ENCODE assay signal across 26 cellular contexts in genomic region chr4:95318044-95318443, GRCh38.
"Had no signal": no experiment of that assay in that cellular context is flagged by ENCODE, and none has a peak within 500 bp of the region (broad histone marks: within the 10 kb centered on the region; RNA-seq: fewer than 3 reads in every experiment).

No MANE protein-coding gene starts in this region.

- H3K36me3 ChIP-seq: esophagus muscularis mucosa, neural progenitor cell, spleen, thoracic aorta, vagina had no signal

- H3K4me1 ChIP-seq: foreskin keratinocyte, neural progenitor cell, parathyroid adenoma, spleen, vagina had no signal

- H3K4me3 Mint-ChIP-seq: activated CD4-positive, alpha-beta memory T cell treated with anti-CD3 and anti-CD28 coated beads for 36 hours; activated CD4-positive, alpha-beta T cell treated with anti-CD3 and anti-CD28 coated beads, Interleukin-2, amount 10 ng/mL, durations not matched to agents 24 days and 14 days; activated T-cell treated with anti-CD3 and anti-CD28 coated beads, Interleukin-2, amount 50 U/mL, for 4 hours; dendritic cell treated with granulocyte-macrophage colony-stimulating factor and Interleukin-4, amounts not matched to agents 40 ng/mL and 50 ng/mL, for 4 days; naive thymus-derived CD8-positive, alpha-beta T cell; T-helper 17 cell had no signal

- ATAC-seq: activated naive CD4-positive, alpha-beta T cell treated with anti-CD3 and anti-CD28 coated beads, Interleukin-2, amount 50 U/mL, for 72 hours; activated T-cell treated with anti-CD3 and anti-CD28 coated beads, Interleukin-2, amount 50 U/mL, for 4 hours; foreskin keratinocyte; naive thymus-derived CD8-positive, alpha-beta T cell; T-helper 17 cell had no signal

- H3K9me3 Mint-ChIP-seq: activated CD4-positive, alpha-beta memory T cell treated with anti-CD3 and anti-CD28 coated beads for 36 hours; activated CD4-positive, alpha-beta T cell treated with anti-CD3 and anti-CD28 coated beads, Interleukin-2, amount 10 ng/mL, durations not matched to agents 24 days and 14 days; activated naive CD4-positive, alpha-beta T cell treated with anti-CD3 and anti-CD28 coated beads, Interleukin-2, amount 50 U/mL, for 72 hours; activated T-cell treated with anti-CD3 and anti-CD28 coated beads, Interleukin-2, amount 50 U/mL, for 4 hours; activated T-helper 2 cell treated with anti-CD3 and anti-CD28 coated beads, Interferon-gamma antibody, Interleukin-2, Interleukin-4, amounts not matched to agents 10 μg/mL and 5 μg/mL and 100 μg/mL, durations not matched to agents 14 hours and 24 hours and 36 hours; dendritic cell treated with granulocyte-macrophage colony-stimulating factor and Interleukin-4, amounts not matched to agents 40 ng/mL and 50 ng/mL, for 4 days; naive thymus-derived CD8-positive, alpha-beta T cell; type B pancreatic cell had no signal

- H3K36me3 Mint-ChIP-seq: activated CD4-positive, alpha-beta memory T cell treated with anti-CD3 and anti-CD28 coated beads for 36 hours; activated naive CD4-positive, alpha-beta T cell treated with anti-CD3 and anti-CD28 coated beads, Interleukin-2, amount 50 U/mL, for 72 hours; naive thymus-derived CD8-positive, alpha-beta T cell had no signal

- H3K4me3 ChIP-seq: esophagus muscularis mucosa, neural progenitor cell, SK-N-MC, spleen, thoracic aorta, vagina had no signal

- H3K4me2 ChIP-seq: neural progenitor cell had no signal

- H3K9ac ChIP-seq: neural progenitor cell, parathyroid adenoma had no signal

- H3K27ac Mint-ChIP-seq: activated CD4-positive, alpha-beta memory T cell treated with anti-CD3 and anti-CD28 coated beads for 36 hours; activated CD4-positive, alpha-beta T cell treated with anti-CD3 and anti-CD28 coated beads, Interleukin-2, amount 10 ng/mL, durations not matched to agents 24 days and 14 days; activated naive CD4-positive, alpha-beta T cell treated with anti-CD3 and anti-CD28 coated beads, Interleukin-2, amount 50 U/mL, for 72 hours; activated T-helper 2 cell treated with anti-CD3 and anti-CD28 coated beads, Interferon-gamma antibody, Interleukin-2, Interleukin-4, amounts not matched to agents 10 μg/mL and 5 μg/mL and 100 μg/mL, durations not matched to agents 14 hours and 24 hours and 36 hours; dendritic cell treated with granulocyte-macrophage colony-stimulating factor and Interleukin-4, amounts not matched to agents 40 ng/mL and 50 ng/mL, for 4 days; naive thymus-derived CD8-positive, alpha-beta T cell; T-helper 17 cell had no signal

- H3K9me3 ChIP-seq: esophagus muscularis mucosa, spleen, thoracic aorta, vagina had no signal

- H3K27ac ChIP-seq: esophagus muscularis mucosa, foreskin keratinocyte, neural progenitor cell, parathyroid adenoma, SK-N-MC, spleen, thoracic aorta, vagina had no signal

- H2AFZ ChIP-seq: neural progenitor cell, parathyroid adenoma had no signal

- H3K4me1 Mint-ChIP-seq: activated CD4-positive, alpha-beta T cell treated with anti-CD3 and anti-CD28 coated beads, Interleukin-2, amount 10 ng/mL, durations not matched to agents 24 days and 14 days; naive thymus-derived CD8-positive, alpha-beta T cell had no signal

- H3K79me2 ChIP-seq: parathyroid adenoma had no signal

- H3K27me3 Mint-ChIP-seq: dendritic cell treated with granulocyte-macrophage colony-stimulating factor and Interleukin-4, amounts not matched to agents 40 ng/mL and 50 ng/mL, for 4 days; naive thymus-derived CD8-positive, alpha-beta T cell had no signal

- H3K27me3 ChIP-seq: esophagus muscularis mucosa, foreskin keratinocyte, neural progenitor cell, spleen, vagina had no signal

- DNase-seq: activated CD4-positive, alpha-beta memory T cell treated with anti-CD3 and anti-CD28 coated beads for 36 hours; activated CD4-positive, alpha-beta T cell treated with anti-CD3 and anti-CD28 coated beads, Interleukin-2, amount 10 ng/mL, durations not matched to agents 24 days and 14 days; activated CD4-positive, CD25-positive, alpha-beta regulatory T cell treated with anti-CD3 and anti-CD28 coated beads, Interleukin-2, amount 50 U/mL, for 72 hours; activated CD8-positive, alpha-beta memory T cell treated with anti-CD3 and anti-CD28 coated beads, Interleukin-2, amount 50 U/mL, for 4 hours; activated naive CD4-positive, alpha-beta T cell; activated T-cell treated with anti-CD3 and anti-CD28 coated beads, Interleukin-2, amount 50 U/mL, for 4 hours; effector CD4-positive, alpha-beta T cell; foreskin keratinocyte; midbrain; naive thymus-derived CD8-positive, alpha-beta T cell; occipital lobe; right cardiac atrium; spleen; stimulated activated CD4-positive, alpha-beta T cell treated with anti-CD3 and anti-CD28 coated beads, Interleukin-2, amount 100 ng/mL, for 48 hours; stimulated activated naive CD4-positive, alpha-beta T cell treated with Interleukin-2 at 50 U/mL for 16 hours; T-helper 17 cell had no signal
